In the genomic region with DNA sequence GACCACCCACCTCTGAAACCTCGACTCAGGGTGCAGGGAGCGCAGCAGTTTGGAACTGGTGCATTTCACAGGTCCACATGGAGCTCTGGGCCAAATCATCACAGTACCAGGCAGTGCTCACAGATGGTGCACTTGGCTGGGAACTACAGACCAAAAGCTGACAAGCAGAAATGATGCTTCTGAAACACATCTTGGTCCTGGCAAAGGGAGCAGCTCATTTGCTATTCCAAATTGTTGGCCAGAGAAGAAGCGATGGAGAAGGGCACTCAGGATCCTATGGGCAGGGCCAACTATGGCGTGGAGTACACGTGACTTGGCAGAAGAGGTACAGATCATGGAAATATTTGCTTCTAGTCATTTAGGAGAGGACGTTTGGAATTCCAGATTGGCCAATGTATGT, we compare ENCODE assay signal across 27 cellular contexts.
"Had no signal": no experiment of that assay in that cellular context is flagged by ENCODE, and none has a peak within 500 bp of the region (broad histone marks: within the 10 kb centered on the region; RNA-seq: fewer than 3 reads in every experiment).

No MANE protein-coding gene starts in this region.

- H3K4me3 Mint-ChIP-seq: activated CD4-positive, alpha-beta T cell treated with anti-CD3 and anti-CD28 coated beads, Interleukin-2, amount 10 ng/mL, durations not matched to agents 7 days and 5 days; activated naive CD4-positive, alpha-beta T cell treated with anti-CD3 and anti-CD28 coated beads, Interleukin-2, amount 10 ng/mL, durations not matched to agents 7 days and 5 days; activated naive CD8-positive, alpha-beta T cell; activated T-cell treated with anti-CD3 and anti-CD28 coated beads, Interleukin-2, amount 50 U/mL, for 4 hours; T-helper 1 cell treated with Interleukin-12 subunit alpha and Interleukin-12 subunit beta and Interleukin-4 antibody, amounts not matched to agents 30 μg/mL and 1 μg/mL, for 36 hours; T-helper 2 cell treated with Interferon-gamma antibody and Interleukin-4, amounts not matched to agents 5 μg/mL and 100 μg/mL, for 36 hours had no signal

- ATAC-seq: activated T-cell treated with anti-CD3 and anti-CD28 coated beads, Interleukin-2, amount 50 U/mL, for 4 hours; Panc1 had no signal

- H3K4me1 Mint-ChIP-seq: activated CD4-positive, alpha-beta T cell treated with anti-CD3 and anti-CD28 coated beads, Interleukin-2, amount 10 ng/mL, durations not matched to agents 7 days and 5 days; activated naive CD4-positive, alpha-beta T cell treated with anti-CD3 and anti-CD28 coated beads, Interleukin-2, amount 10 ng/mL, durations not matched to agents 7 days and 5 days had no signal

- H3K27me3 Mint-ChIP-seq: activated CD4-positive, alpha-beta T cell treated with anti-CD3 and anti-CD28 coated beads, Interleukin-2, amount 10 ng/mL, durations not matched to agents 7 days and 5 days; activated naive CD4-positive, alpha-beta T cell treated with anti-CD3 and anti-CD28 coated beads, Interleukin-2, amount 10 ng/mL, durations not matched to agents 7 days and 5 days; activated naive CD8-positive, alpha-beta T cell had no signal

- H3K27ac Mint-ChIP-seq: activated CD4-positive, alpha-beta T cell treated with anti-CD3 and anti-CD28 coated beads, Interleukin-2, amount 10 ng/mL, durations not matched to agents 7 days and 5 days; activated naive CD4-positive, alpha-beta T cell treated with anti-CD3 and anti-CD28 coated beads, Interleukin-2, amount 10 ng/mL, durations not matched to agents 7 days and 5 days; activated naive CD8-positive, alpha-beta T cell; T-helper 1 cell treated with Interleukin-12 subunit alpha and Interleukin-12 subunit beta and Interleukin-4 antibody, amounts not matched to agents 30 μg/mL and 1 μg/mL, for 36 hours; T-helper 2 cell treated with Interferon-gamma antibody and Interleukin-4, amounts not matched to agents 5 μg/mL and 100 μg/mL, for 36 hours had no signal

- DNase-seq: activated CD4-positive, alpha-beta T cell treated with anti-CD3 and anti-CD28 coated beads, Interleukin-2, amount 10 ng/mL, durations not matched to agents 7 days and 5 days; activated CD4-positive, alpha-beta T cell treated with anti-CD3 and anti-CD28 coated beads, Interleukin-2, amount 50 U/mL, for 48 hours; activated CD8-positive, alpha-beta memory T cell treated with anti-CD3 and anti-CD28 coated beads, Interleukin-2, amount 50 U/mL, for 4 hours; activated effector memory CD4-positive, alpha-beta T cell treated with Interleukin-2 at 50 U/mL for 16 hours; activated naive CD4-positive, alpha-beta T cell treated with anti-CD3 and anti-CD28 coated beads, Interleukin-2, amount 10 ng/mL, durations not matched to agents 7 days and 5 days; activated T-cell treated with anti-CD3 and anti-CD28 coated beads for 4 hours; activated T-cell treated with anti-CD3 and anti-CD28 coated beads, Interleukin-2, amount 50 U/mL, for 4 hours; amniotic stem cell; aorta; brain microvascular endothelial cell; Karpas-422; KBM-7; NCI-H1105 treated with DMSO at 0.1 percent for 48 hours; NCI-H1436; NCI-H1694; NCI-H1930; NCI-H2081 treated with DMSO at 0.1 percent for 48 hours; NCI-H226; NCI-H446 treated with DMSO at 0.1 percent for 48 hours; NCI-H524; NCI-H69; SHP77 treated with DMSO at 0.1 percent for 48 hours; SK-N-SH had no signal
